In the genomic region with DNA sequence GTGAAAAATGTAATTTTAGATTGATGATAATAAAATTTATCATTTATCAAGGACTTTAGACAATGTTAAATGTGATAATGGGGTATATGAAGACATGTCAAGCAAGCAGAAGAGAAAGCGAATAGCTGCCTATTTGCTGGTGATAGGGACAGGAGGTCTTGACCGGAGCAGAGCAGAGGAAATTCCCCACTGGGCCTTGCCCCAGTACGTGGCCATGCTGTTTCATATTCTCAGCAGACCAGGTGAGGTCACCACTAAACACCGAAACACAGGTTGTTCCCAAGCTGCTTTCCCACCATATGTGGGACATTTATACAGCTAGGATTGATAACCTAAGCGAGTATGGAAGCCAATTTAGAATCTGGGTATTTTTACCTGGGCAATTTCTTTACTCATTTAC, we compare ENCODE assay signal across 17 cellular contexts.
DNase-seq lines count a peak whose midpoint lies in the region; ATAC-seq and TF ChIP-seq lines count a peak whose summit lies in the region.
"Had no signal": no experiment of that assay in that cellular context is flagged by ENCODE, and none has a peak within 500 bp of the region (broad histone marks: within the 10 kb centered on the region; RNA-seq: fewer than 3 reads in every experiment).

No MANE protein-coding gene starts in this region.

- H2AK5ac ChIP-seq in mesenchymal stem cell (ENCODE audit: low read length, severe bottlenecking) = no peak overlapping the region

- 80 to 84% methylated on average over 4 to 5 of the region's 5 CpGs for WGBS in endodermal cell (ENCODE audit: insufficient coverage in 1 of 2, insufficient read length in 1 of 2), 2 experiments
- 70% methylated on average over 4 of the region's 5 CpGs for WGBS in mesenchymal stem cell

- H3K36me3 Mint-ChIP-seq in activated naive CD4-positive, alpha-beta T cell treated with anti-CD3 and anti-CD28 coated beads, Interleukin-2, amount 50 U/mL, for 24 hours = no peaks in the 10 kb centered on the region
- H3K36me3 Mint-ChIP-seq in endodermal cell (ENCODE audit: low read depth) (no peaks in the 10 kb centered on the region), mesothelial cell of epicardium (no peaks in the 10 kb centered on the region)
- no peaks in the 10 kb centered on the region for H3K36me3 Mint-ChIP-seq in stimulated activated effector memory CD8-positive, alpha-beta T cell treated with anti-CD3 and anti-CD28 coated beads, Interleukin-12 subunit alpha, Interleukin-12 subunit beta, amount 100 ng/mL, for 72 hours

- no peak overlapping the region for H3K9ac ChIP-seq in endodermal cell (ENCODE audit: extremely low read depth, low read length, poor library complexity, severe bottlenecking)
- H3K9ac ChIP-seq in mesenchymal stem cell (ENCODE audit: low read length) = no peak overlapping the region
- H3K9ac ChIP-seq: KMS-11 had no signal

- H3K4me1 ChIP-seq in endodermal cell (ENCODE audit: control insufficient read depth, insufficient read depth, low read length) (no peaks in the 10 kb centered on the region), mesenchymal stem cell (ENCODE audit: control insufficient read depth, insufficient read depth, low read depth, low read length) (no peaks in the 10 kb centered on the region)
- H3K4me1 ChIP-seq: A549 had no signal

- H2AFZ ChIP-seq in mesenchymal stem cell (ENCODE audit: low read depth, low read length) = no peak overlapping the region

- peak overlapping the region; percentile 12 for H4K8ac ChIP-seq in mesenchymal stem cell (ENCODE audit: low read length)

- H3K27me3 ChIP-seq in endodermal cell (ENCODE audit: control insufficient read depth, insufficient read depth, low read length, poor library complexity, severe bottlenecking) = no peaks in the 10 kb centered on the region
- no peaks in the 10 kb centered on the region for H3K27me3 ChIP-seq in mesenchymal stem cell (ENCODE audit: control insufficient read depth in 1 of 2, insufficient read depth in 1 of 2, low read length in 2 of 2)

- H3K79me1 ChIP-seq in mesenchymal stem cell (replicated peaks; ENCODE audit: low read length, poor library complexity, severe bottlenecking) = no peaks in the 10 kb centered on the region

- TF ChIP-seq CTCF in endodermal cell (conservative IDR thresholded peaks at IDR 0.05) = no peak
- TF ChIP-seq CTCF in mesothelial cell of epicardium (IDR thresholded peaks at IDR 0.05; ENCODE audit: unreplicated experiment) = no peak

- H3K4me2 ChIP-seq in mesenchymal stem cell (ENCODE audit: low read length, poor library complexity, severe bottlenecking) = no peak overlapping the region
- H3K4me2 ChIP-seq: A549, KMS-11 had no signal

- no peak for ATAC-seq in stimulated activated effector memory CD8-positive, alpha-beta T cell treated with anti-CD3 and anti-CD28 coated beads, Interleukin-12 subunit alpha, Interleukin-12 subunit beta, amount 100 ng/mL, for 72 hours
- no peak for ATAC-seq in HG03521 (IDR thresholded peaks at IDR 0.05; ENCODE audit: unreplicated experiment)
- ATAC-seq: A549 had no signal

- H3K4me1 Mint-ChIP-seq in activated naive CD4-positive, alpha-beta T cell treated with anti-CD3 and anti-CD28 coated beads, Interleukin-2, amount 50 U/mL, for 24 hours = no peaks in the 10 kb centered on the region
- H3K4me1 Mint-ChIP-seq in endodermal cell = peaks cover 2% of the 10 kb centered on the region
- H3K4me1 Mint-ChIP-seq in mesothelial cell of epicardium = peaks cover 3% of the 10 kb centered on the region
- no peaks in the 10 kb centered on the region for H3K4me1 Mint-ChIP-seq in stimulated activated effector memory CD8-positive, alpha-beta T cell treated with anti-CD3 and anti-CD28 coated beads, Interleukin-12 subunit alpha, Interleukin-12 subunit beta, amount 100 ng/mL, for 72 hours

- H3K4me3 Mint-ChIP-seq in activated naive CD4-positive, alpha-beta T cell treated with anti-CD3 and anti-CD28 coated beads, Interleukin-2, amount 50 U/mL, for 24 hours = no peak overlapping the region
- H3K4me3 Mint-ChIP-seq in endodermal cell (no peak overlapping the region), mesothelial cell of epicardium (no peak overlapping the region)
- no peak overlapping the region for H3K4me3 Mint-ChIP-seq in stimulated activated effector memory CD8-positive, alpha-beta T cell treated with anti-CD3 and anti-CD28 coated beads, Interleukin-12 subunit alpha, Interleukin-12 subunit beta, amount 100 ng/mL, for 72 hours
- H3K4me3 Mint-ChIP-seq: CD4-positive, alpha-beta T cell had no signal

- DNase-seq in activated naive CD4-positive, alpha-beta T cell (lab: John Stamatoyannopoulos, UW) = no peak
- DNase-seq in endodermal cell (peak; percentile 52), mesenchymal stem cell (no peak), mesothelial cell of epicardium (ENCODE audit: low spot score in 2 of 2, unreplicated experiment in 2 of 2) (no peak)
- DNase-seq in stimulated activated effector memory CD8-positive, alpha-beta T cell treated with anti-CD3 and anti-CD28 coated beads, Interleukin-12 subunit alpha, Interleukin-12 subunit beta, amount 100 ng/mL, for 72 hours (ENCODE audit: low spot score in 2 of 2) = no peak
- DNase-seq: AML-193; CD4-positive, alpha-beta T cell; DMS153; DMS79; GDM1 had no signal

- H3K4me3 ChIP-seq in endodermal cell (ENCODE audit: low read length) (no peak overlapping the region), mesenchymal stem cell (ENCODE audit: insufficient read depth in 1 of 2, low read depth in 1 of 2, low read length in 2 of 2) (no peak overlapping the region)
- H3K4me3 ChIP-seq: A549 had no signal

- no peak overlapping the region for H3K23ac ChIP-seq in mesenchymal stem cell (ENCODE audit: low read length in 2 of 2)

- H2BK15ac ChIP-seq in mesenchymal stem cell (ENCODE audit: low read depth, poor library complexity, severe bottlenecking) = no peak overlapping the region

- H3K4ac ChIP-seq in mesenchymal stem cell (ENCODE audit: low read depth in 1 of 2, low read length in 2 of 2) = no peak overlapping the region

- H3K27ac Mint-ChIP-seq in activated naive CD4-positive, alpha-beta T cell treated with anti-CD3 and anti-CD28 coated beads, Interleukin-2, amount 50 U/mL, for 24 hours = peak overlapping the region; percentile 4
- H3K27ac Mint-ChIP-seq in endodermal cell (no peak overlapping the region), mesothelial cell of epicardium (no peak overlapping the region)
- H3K27ac Mint-ChIP-seq in stimulated activated effector memory CD8-positive, alpha-beta T cell treated with anti-CD3 and anti-CD28 coated beads, Interleukin-12 subunit alpha, Interleukin-12 subunit beta, amount 100 ng/mL, for 72 hours = no peak overlapping the region
- H3K27ac Mint-ChIP-seq: CD4-positive, alpha-beta T cell had no signal

- H3K14ac ChIP-seq in mesenchymal stem cell (ENCODE audit: low read length in 2 of 2) = peak overlapping the region in 1 of 2 experiments; percentile 32

- H3K9me3 Mint-ChIP-seq in activated naive CD4-positive, alpha-beta T cell treated with anti-CD3 and anti-CD28 coated beads, Interleukin-2, amount 50 U/mL, for 24 hours = peaks cover 9% of the 10 kb centered on the region
- no peaks in the 10 kb centered on the region for H3K9me3 Mint-ChIP-seq in endodermal cell
- no peaks in the 10 kb centered on the region for H3K9me3 Mint-ChIP-seq in mesothelial cell of epicardium
- H3K9me3 Mint-ChIP-seq in stimulated activated effector memory CD8-positive, alpha-beta T cell treated with anti-CD3 and anti-CD28 coated beads, Interleukin-12 subunit alpha, Interleukin-12 subunit beta, amount 100 ng/mL, for 72 hours = peaks cover 21% of the 10 kb centered on the region

- no peaks in the 10 kb centered on the region for H3K36me3 ChIP-seq in endodermal cell (ENCODE audit: control insufficient read depth, insufficient read depth, low read length)
- no peaks in the 10 kb centered on the region for H3K36me3 ChIP-seq in mesenchymal stem cell (ENCODE audit: control insufficient read depth in 1 of 2, insufficient read depth in 2 of 2, low read depth in 1 of 2, low read length in 2 of 2)

- H3K9me3 ChIP-seq in endodermal cell (ENCODE audit: control insufficient read depth, low read length) (no peaks in the 10 kb centered on the region), mesenchymal stem cell (ENCODE audit: control insufficient read depth, low read length) (no peaks in the 10 kb centered on the region)
- H3K9me3 ChIP-seq: A549 had no signal

- H2BK5ac ChIP-seq in mesenchymal stem cell (ENCODE audit: low read depth, low read length, poor library complexity, severe bottlenecking) = no peak overlapping the region

- H4K91ac ChIP-seq in mesenchymal stem cell (ENCODE audit: low read length) = no peak overlapping the region

- H3K27ac ChIP-seq in endodermal cell (ENCODE audit: low read depth, low read length) (no peak overlapping the region), mesenchymal stem cell (ENCODE audit: low read length, poor library complexity, severe bottlenecking) (no peak overlapping the region)
- H3K27ac ChIP-seq: 22Rv1, A549, C4-2B, HL-60, KMS-11 had no signal

- no peak overlapping the region for H2BK120ac ChIP-seq in mesenchymal stem cell (ENCODE audit: low read depth, low read length)

- no peak overlapping the region for H2BK12ac ChIP-seq in mesenchymal stem cell (ENCODE audit: low read length in 2 of 2)

- H3K27me3 Mint-ChIP-seq in activated naive CD4-positive, alpha-beta T cell treated with anti-CD3 and anti-CD28 coated beads, Interleukin-2, amount 50 U/mL, for 24 hours = no peaks in the 10 kb centered on the region
- H3K27me3 Mint-ChIP-seq in endodermal cell (ENCODE audit: insufficient read depth) (no peaks in the 10 kb centered on the region), mesothelial cell of epicardium (ENCODE audit: low read depth) (no peaks in the 10 kb centered on the region)
- H3K27me3 Mint-ChIP-seq: CD4-positive, alpha-beta T cell had no signal

- no peak overlapping the region for H3K18ac ChIP-seq in mesenchymal stem cell (ENCODE audit: low read depth in 1 of 2, low read length in 2 of 2)
